15 cellular contexts compared by ENCODE assay signal in the genomic region with DNA sequence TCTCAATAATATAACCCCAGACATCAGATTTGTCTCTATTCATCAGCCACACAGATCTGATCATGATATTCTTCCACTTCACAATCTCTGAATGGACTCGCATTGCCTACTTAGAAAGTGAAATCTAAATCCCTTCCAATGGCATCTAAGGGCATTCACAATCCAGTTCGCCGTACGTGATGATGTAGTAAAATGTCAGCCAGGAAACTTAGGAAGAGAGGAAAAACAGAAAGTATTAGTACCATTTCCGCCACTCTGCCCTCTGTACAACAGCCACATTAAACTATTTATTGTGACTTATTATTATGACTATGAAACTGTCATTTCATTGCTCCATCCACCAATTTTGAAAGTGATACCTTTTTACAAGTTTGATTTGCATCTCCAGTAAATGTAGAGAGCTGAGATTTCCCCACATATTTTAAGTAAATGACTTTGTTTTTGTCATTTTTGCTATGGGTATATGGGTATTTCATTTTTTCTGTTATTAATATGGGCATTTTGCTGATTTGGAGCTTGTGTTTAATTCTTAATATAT.
DNase-seq lines count a peak whose midpoint lies in the region; ATAC-seq lines count a peak whose summit lies in the region.
"Had no signal": no experiment of that assay in that cellular context is flagged by ENCODE, and none has a peak within 500 bp of the region (broad histone marks: within the 10 kb centered on the region; RNA-seq: fewer than 3 reads in every experiment).

No MANE protein-coding gene starts in this region.

- H3K27me3 Mint-ChIP-seq in stimulated activated naive CD8-positive, alpha-beta T cell treated with anti-CD3 and anti-CD28 coated beads, Interleukin-15, amount 100 ng/mL, for 72 hours: no peaks in the 10 kb centered on the region
- H3K27me3 Mint-ChIP-seq: activated naive CD8-positive, alpha-beta T cell had no signal

- no peaks in the 10 kb centered on the region for H3K9me3 Mint-ChIP-seq in stimulated activated naive CD8-positive, alpha-beta T cell treated with anti-CD3 and anti-CD28 coated beads, Interleukin-15, amount 100 ng/mL, for 72 hours

- H3K4me3 Mint-ChIP-seq in stimulated activated naive CD8-positive, alpha-beta T cell treated with anti-CD3 and anti-CD28 coated beads, Interleukin-15, amount 100 ng/mL, for 72 hours: peak overlapping the region in 1 of 2 donors; percentile 7
- H3K4me3 Mint-ChIP-seq: activated naive CD8-positive, alpha-beta T cell; immature natural killer cell had no signal

- H3K4me1 Mint-ChIP-seq in stimulated activated naive CD8-positive, alpha-beta T cell treated with anti-CD3 and anti-CD28 coated beads, Interleukin-15, amount 100 ng/mL, for 72 hours: no peaks in the 10 kb centered on the region
- H3K4me1 Mint-ChIP-seq: immature natural killer cell had no signal

- no peak overlapping the region for H3K27ac Mint-ChIP-seq in stimulated activated naive CD8-positive, alpha-beta T cell treated with anti-CD3 and anti-CD28 coated beads, Interleukin-15, amount 100 ng/mL, for 72 hours
- H3K27ac Mint-ChIP-seq: activated naive CD8-positive, alpha-beta T cell; immature natural killer cell had no signal

- ATAC-seq in stimulated activated naive CD8-positive, alpha-beta T cell treated with anti-CD3 and anti-CD28 coated beads, Interleukin-15, amount 100 ng/mL, for 72 hours: peak; percentile 59
- ATAC-seq in stimulated activated naive CD8-positive, alpha-beta T cell treated with anti-CD3 and anti-CD28 coated beads, Interleukin-15, Interleukin-2, amounts not matched to agents 100 U/mL and 50 U/mL, for 24 hours: no peak
- ATAC-seq in GM21723 (IDR thresholded peaks at IDR 0.05; ENCODE audit: unreplicated experiment): peak; percentile 54
- ATAC-seq in HG03280 (IDR thresholded peaks at IDR 0.05; ENCODE audit: unreplicated experiment): peak; percentile 61

- no peak for DNase-seq in stimulated activated naive CD8-positive, alpha-beta T cell treated with anti-CD3 and anti-CD28 coated beads, Interleukin-15, amount 100 ng/mL, for 72 hours
- DNase-seq in stimulated activated naive CD8-positive, alpha-beta T cell treated with anti-CD3 and anti-CD28 coated beads, Interleukin-15, Interleukin-2, amounts not matched to agents 100 U/mL and 50 U/mL, for 24 hours: no peak
- DNase-seq in NCI-H1105 treated with DMSO at 0.1 percent for 48 hours (lab: John Stamatoyannopoulos, UW) (no peak), 8988T (no peak), NCI-H2227 (lab: John Stamatoyannopoulos, UW; ENCODE audit: unreplicated experiment) (no peak), NCI-H1436 (lab: John Stamatoyannopoulos, UW) (no peak)
- DNase-seq: ACHN; activated CD4-positive, alpha-beta T cell treated with anti-CD3 and anti-CD28 coated beads for 48 hours; DND-41; immature natural killer cell; MV-4-11; NCI-H69 had no signal
